Comparison of ENCODE assay signal across 8 cellular contexts in genomic region chr12:53508534-53509199, GRCh38.
DNase-seq lines count a peak whose midpoint lies in the region; ATAC-seq lines count a peak whose summit lies in the region.

No MANE protein-coding gene starts in this region.

- H3K27ac ChIP-seq in caudate nucleus (ENCODE audit: low read depth, low read length): no peak overlapping the region

- peak; percentile 71 to 72 for DNase-seq in AML-193 (lab: John Stamatoyannopoulos, UW)
- peak; percentile 59 for DNase-seq in NCI-H345 treated with DMSO at 0.1 percent for 48 hours (lab: John Stamatoyannopoulos, UW; ENCODE audit: unreplicated experiment)
- peak; percentile 63 for DNase-seq in activated CD4-positive, CD25-positive, alpha-beta regulatory T cell treated with anti-CD3 and anti-CD28 coated beads, Interleukin-2, amount 50 U/mL, for 16 hours (ENCODE audit: low read depth, low spot score)
- DNase-seq in caudate nucleus (lab: John Stamatoyannopoulos, UW): peak in 59 of 61 donors; percentile 18 to 90 (median 66)
- peak; percentile 82 for DNase-seq in kidney glomerular epithelial cell (lab: John Stamatoyannopoulos, UW)
- DNase-seq in stimulated activated CD4-positive, alpha-beta T cell treated with anti-CD3 and anti-CD28 coated beads, Interleukin-4, amount 100 ng/mL, for 24 hours: peak; percentile 88

- ATAC-seq in GM19025 (IDR thresholded peaks at IDR 0.05; ENCODE audit: low read depth, unreplicated experiment): peak; percentile 86
- ATAC-seq in HG03354 (IDR thresholded peaks at IDR 0.05; ENCODE audit: poor library complexity, severe bottlenecking, unreplicated experiment): peak; percentile 93
